In the genomic region with DNA sequence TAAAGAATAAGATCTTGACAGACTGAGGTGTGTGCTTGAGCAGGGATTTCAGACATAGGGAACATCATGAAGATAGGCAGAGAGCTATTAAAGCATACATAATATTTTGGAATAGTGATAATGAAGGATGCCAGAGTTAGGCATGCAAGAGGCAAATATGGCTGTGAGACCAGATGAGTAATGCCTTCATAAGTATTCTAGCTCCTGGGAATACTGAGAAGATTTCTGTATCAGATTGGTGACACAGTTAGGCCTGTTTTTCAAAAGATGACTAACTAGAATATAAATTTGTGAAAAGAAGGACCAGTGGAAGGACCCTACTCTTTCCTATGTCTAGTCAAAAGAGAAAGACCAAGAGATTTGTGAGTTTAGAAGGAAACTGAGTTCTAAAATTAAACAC, we compare ENCODE assay signal across 25 cellular contexts.
"Had no signal": no experiment of that assay in that cellular context is flagged by ENCODE, and none has a peak within 500 bp of the region (broad histone marks: within the 10 kb centered on the region; RNA-seq: fewer than 3 reads in every experiment).

No MANE protein-coding gene starts in this region.

- H3K9me3 Mint-ChIP-seq: endodermal cell, neural crest cell, WTC11 had no signal

- H3K36me3 Mint-ChIP-seq: WTC11 had no signal

- H3K79me2 ChIP-seq: hepatocyte had no signal

- H3K4me2 ChIP-seq: hepatocyte had no signal

- H3K27ac Mint-ChIP-seq: activated CD4-positive, alpha-beta T cell treated with anti-CD3 and anti-CD28 coated beads for 36 hours; activated naive CD8-positive, alpha-beta T cell treated with anti-CD3 and anti-CD28 coated beads for 36 hours; endodermal cell; naive thymus-derived CD4-positive, alpha-beta T cell; WTC11 had no signal

- H3K9me3 ChIP-seq: left ventricle myocardium inferior, sigmoid colon, spleen, upper lobe of right lung had no signal

- H3K27ac ChIP-seq: coronary artery, hepatocyte, left ventricle myocardium inferior, sigmoid colon, spleen, upper lobe of right lung had no signal

- H3K36me3 ChIP-seq: upper lobe of right lung had no signal

- H2AFZ ChIP-seq: hepatocyte had no signal

- H3K27me3 Mint-ChIP-seq: activated CD4-positive, alpha-beta T cell treated with anti-CD3 and anti-CD28 coated beads for 36 hours; activated naive CD8-positive, alpha-beta T cell treated with anti-CD3 and anti-CD28 coated beads for 36 hours; naive thymus-derived CD4-positive, alpha-beta T cell had no signal

- H3K4me3 ChIP-seq: coronary artery, hepatocyte, left ventricle myocardium inferior, sigmoid colon, spleen, upper lobe of right lung had no signal

- H3K4me1 ChIP-seq: left ventricle myocardium inferior, sigmoid colon, spleen, upper lobe of right lung had no signal

- ATAC-seq: activated CD4-positive, alpha-beta T cell treated with anti-CD3 and anti-CD28 coated beads for 36 hours; naive thymus-derived CD4-positive, alpha-beta T cell; upper lobe of right lung; WTC11 had no signal

- H3K27me3 ChIP-seq: hepatocyte, sigmoid colon, spleen, upper lobe of right lung had no signal

- DNase-seq: activated CD4-positive, alpha-beta T cell treated with anti-CD3 and anti-CD28 coated beads for 36 hours; activated CD4-positive, alpha-beta T cell treated with anti-CD3 and anti-CD28 coated beads, Interleukin-2, amount 50 U/mL, for 4 hours; activated naive CD4-positive, alpha-beta T cell treated with Interleukin-2 at 50 U/mL for 16 hours; activated naive CD8-positive, alpha-beta T cell treated with anti-CD3 and anti-CD28 coated beads for 36 hours; activated T-cell treated with anti-CD3 and anti-CD28 coated beads, Interleukin-2, amount 50 U/mL, for 48 hours; amygdala; cerebellar nuclear complex; endodermal cell; glutamatergic neuron; immature natural killer cell; kidney glomerular epithelial cell; left ventricle myocardium inferior; naive thymus-derived CD4-positive, alpha-beta T cell; occipital lobe; sigmoid colon; spleen; stimulated activated CD4-positive, alpha-beta T cell treated with anti-CD3 and anti-CD28 coated beads, Interleukin-4, amount 100 ng/mL, for 1 hour; stimulated activated naive CD4-positive, alpha-beta T cell treated with Interleukin-2 at 50 U/mL for 16 hours; T-helper 1 cell; T-helper 9 cell; upper lobe of right lung had no signal

- H3K4me1 Mint-ChIP-seq: activated CD4-positive, alpha-beta T cell treated with anti-CD3 and anti-CD28 coated beads for 36 hours; activated naive CD8-positive, alpha-beta T cell treated with anti-CD3 and anti-CD28 coated beads for 36 hours; neural crest cell; WTC11 had no signal

- H3K4me3 Mint-ChIP-seq: activated CD4-positive, alpha-beta T cell treated with anti-CD3 and anti-CD28 coated beads for 36 hours; activated naive CD8-positive, alpha-beta T cell treated with anti-CD3 and anti-CD28 coated beads for 36 hours; endodermal cell; immature natural killer cell; naive thymus-derived CD4-positive, alpha-beta T cell; neural crest cell; WTC11 had no signal
